In genomic region chr12:130832561-130833209, GRCh38 we compare ENCODE assay signal across 9 cellular contexts. TPM values are rescaled to one million over a fixed set of nuclear protein-coding genes. Genes with fewer than 3 reads are reported as not detected.
DNase-seq lines count a peak whose midpoint lies in the region; ATAC-seq and TF ChIP-seq lines count a peak whose summit lies in the region.
"Had no signal": no experiment of that assay in that cellular context is flagged by ENCODE, and none has a peak within 500 bp of the region (broad histone marks: within the 10 kb centered on the region; RNA-seq: fewer than 3 reads in every experiment).

No MANE protein-coding gene starts in this region.

- H3K27ac Mint-ChIP-seq in mesothelial cell of epicardium: no peak overlapping the region

- no peak overlapping the region for H3K27ac ChIP-seq in adrenal gland
- H3K27ac ChIP-seq: skin epidermis had no signal

- no peak for TF ChIP-seq POLR2A in adrenal gland (IDR thresholded peaks at IDR 0.05)

- peaks cover 8% of the 10 kb centered on the region for H3K4me1 Mint-ChIP-seq in mesothelial cell of epicardium

- peaks cover 0 to 22% of the 10 kb centered on the region in 2 donors for H3K4me1 ChIP-seq in adrenal gland (replicated peaks in 1 of 2)

- H3K27me3 ChIP-seq in adrenal gland: no peaks in the 10 kb centered on the region
- H3K27me3 ChIP-seq in H7 (ENCODE audit: control insufficient read depth, insufficient read depth, low read length): no peaks in the 10 kb centered on the region

- H3K36me3 Mint-ChIP-seq in mesothelial cell of epicardium: no peaks in the 10 kb centered on the region

- DNase-seq in SIG-M5 treated with dmso at 0.1 percent for 504 hours (lab: John Stamatoyannopoulos, UW; ENCODE audit: unreplicated experiment): peak; percentile 72
- DNase-seq in SIG-M5 (lab: John Stamatoyannopoulos, UW): no peak
- DNase-seq in adrenal gland: peak; percentile 80 to 93 (median 87)
- peak; percentile 58 for DNase-seq in islet precursor cell
- peak; percentile 59 for DNase-seq in superior temporal gyrus (ENCODE audit: extremely low spot score)
- DNase-seq in H7: no peak
- DNase-seq in mesothelial cell of epicardium (ENCODE audit: low spot score in 2 of 2, unreplicated experiment in 2 of 2): no peak

- no peaks in the 10 kb centered on the region for H3K27me3 Mint-ChIP-seq in mesothelial cell of epicardium (ENCODE audit: low read depth)

- H3K4me3 Mint-ChIP-seq in mesothelial cell of epicardium: no peak overlapping the region

- intact Hi-C loops in adrenal gland (cut with DNase I): no loop called here

- H3K9me3 Mint-ChIP-seq in mesothelial cell of epicardium: no peaks in the 10 kb centered on the region

- TF ChIP-seq CTCF in adrenal gland (IDR thresholded peaks at IDR 0.05) (no peak), mesothelial cell of epicardium (IDR thresholded peaks at IDR 0.05; ENCODE audit: unreplicated experiment) (no peak)

- 50 to 64% (median 54%) methylated on average over 16 to 17 of the region's 17 CpGs for WGBS in adrenal gland, 4 donors

- ATAC-seq in GM21737 (IDR thresholded peaks at IDR 0.05; ENCODE audit: unreplicated experiment): no peak

- H3K4me3 ChIP-seq in adrenal gland (no peak overlapping the region), H7 (ENCODE audit: insufficient read depth, low read depth, low read length) (no peak overlapping the region)
- H3K4me3 ChIP-seq: skin epidermis had no signal

- H3K36me3 ChIP-seq in adrenal gland (replicated peaks in 1 of 2) (no peaks in the 10 kb centered on the region), H7 (replicated peaks; ENCODE audit: control insufficient read depth, insufficient read depth, low read length) (no peaks in the 10 kb centered on the region)

- no peaks in the 10 kb centered on the region for H3K9me3 ChIP-seq in adrenal gland (replicated peaks in 1 of 3)

RNA-seq across cellular contexts. Expression of gene STX2, which starts 6.4 kb away (rescaled TPM):
- 10 to 100 TPM in 7 of 8 donors, 1 to 10 TPM in 1; 8.3 to 23.8 (median 12.5) TPM for total RNA-seq in adrenal gland
- polyA plus RNA-seq in adrenal gland: 10 to 100 TPM; 11.7 to 20.5 (median 19.6) TPM
- total RNA-seq in H7 (2014; rRNA removed; shearing (Covaris generic)): 19.3 and 24.9 TPM in 2 replicates
- total RNA-seq in mesothelial cell of epicardium: 14.0 to 17.3 TPM (median 16.7 TPM) in 3 replicates

RNA-seq across cellular contexts. Expression of gene RAN, which starts 39.2 kb away (rescaled TPM):
- total RNA-seq in adrenal gland: 100 to 1,000 TPM in 7 of 8 donors, 10 to 100 TPM in 1; 82.4 to 897 (median 260) TPM
- 1,000 to 10,000 TPM in 1 of 3 donors, 100 to 1,000 TPM in 2; 105 to 1,192 (median 145) TPM for polyA plus RNA-seq in adrenal gland
- 1,191 and 1,396 TPM in 2 replicates for total RNA-seq in H7 (2014; rRNA removed; shearing (Covaris generic))
- 629 to 674 TPM (median 633 TPM) in 3 replicates for total RNA-seq in mesothelial cell of epicardium

Comparison
In these comparisons a context has a peak if more than half of its experiments do, and no peak if none do; other contexts are left out.
1. DNase-seq: peak in SIG-M5 treated with dmso at 0.1 percent for 504 hours (single experiment), adrenal gland (7 of 7), islet precursor cell (single experiment) and superior temporal gyrus (single experiment); none in SIG-M5 (single experiment), H7 (single experiment) and mesothelial cell of epicardium (0 of 2).